In genomic region chr5:141135030-141135717, GRCh38 we compare ENCODE assay signal across 8 cellular contexts. TPM values are rescaled to one million over a fixed set of nuclear protein-coding genes. Genes with fewer than 3 reads are reported as not detected.
DNase-seq lines count a peak whose midpoint lies in the region; ATAC-seq and TF ChIP-seq lines count a peak whose summit lies in the region.

Gene PCDHB5, plus strand, starts transcription at chr5:141135206. Its CDS starts 229 bp downstream, at chr5:141135435.

- no peak within 1 kb of the TSS; the same call in 1 of the 2 replicates for H3K4ac ChIP-seq in H9 (ENCODE audit: low read depth, low read length)

- peaks cover 45 to 60% of the 10 kb centered on the region in 2 experiments for H3K9me3 Mint-ChIP-seq in H9

- H3K27me3 ChIP-seq in ACC112 (ENCODE audit: insufficient read depth, low read length): no peaks in the 10 kb centered on the region
- no peaks in the 10 kb centered on the region for H3K27me3 ChIP-seq in H9 (ENCODE audit: insufficient read depth, low read length)
- H3K27me3 ChIP-seq in skeletal muscle tissue (ENCODE audit: control insufficient read depth in 3 of 3, insufficient read depth in 3 of 3, low read length in 3 of 3): no peaks in the 10 kb centered on the region

- H4K20me1 ChIP-seq in H9 (ENCODE audit: control insufficient read depth, insufficient read depth, insufficient read length): no peaks in the 10 kb centered on the region

- no peaks in the 10 kb centered on the region for H3K79me1 ChIP-seq in H9 (ENCODE audit: insufficient read depth, low read depth, low read length, poor library complexity, severe bottlenecking)

- intact Hi-C loops in left cardiac atrium (cut with DNase I): no loop called here

- ATAC-seq in T-helper 17 cell: no peak
- peak; percentile 42 to 47 for ATAC-seq in left cardiac atrium
- no peak for ATAC-seq in HG02973 (IDR thresholded peaks at IDR 0.05; ENCODE audit: unreplicated experiment)

- H3K14ac ChIP-seq in H9 (ENCODE audit: insufficient read depth, low read length): peak within 1 kb of the TSS; percentile 93; the same call in 1 of the 2 replicates

- H3K36me3 Mint-ChIP-seq in H9 (ENCODE audit: insufficient read depth in 1 of 3, low read depth in 3 of 3): peaks cover 16 to 44% (median 20%) of the 10 kb centered on the region in 3 experiments
- H3K36me3 Mint-ChIP-seq in T-helper 17 cell (ENCODE audit: low read depth): no peaks in the 10 kb centered on the region

- no peak within 1 kb of the TSS for H2BK15ac ChIP-seq in H9 (ENCODE audit: low read depth, low read length)

- H3K18ac ChIP-seq in H9 (ENCODE audit: insufficient read length, low read depth, low read length): peak within 1 kb of the TSS; percentile 98

- H2BK120ac ChIP-seq in H9 (ENCODE audit: low read depth, low read length, poor library complexity, severe bottlenecking): peak within 1 kb of the TSS; percentile 87

- H3K27ac Mint-ChIP-seq in H9 (peak within 1 kb of the TSS in 2 of 3 experiments; percentile 41 to 46; a peak in 4 of 7 replicates), T-helper 17 cell (no peak within 1 kb of the TSS)

- H3K27me3 Mint-ChIP-seq in H9 (ENCODE audit: low read depth) (peaks cover 2% of the 10 kb centered on the region; the same call in 1 of the 2 replicates), T-helper 17 cell (no peaks in the 10 kb centered on the region)

- H4K8ac ChIP-seq in H9 (replicated peaks; ENCODE audit: insufficient read length, low read depth, low read length): no peak within 1 kb of the TSS

- peak within 1 kb of the TSS; percentile 78 for H2BK20ac ChIP-seq in H9 (ENCODE audit: low read depth, low read length, poor library complexity, severe bottlenecking)

- no peak within 1 kb of the TSS for H2AK5ac ChIP-seq in H9 (ENCODE audit: insufficient read length, low read length)

- H3K9ac ChIP-seq in H9 (ENCODE audit: extremely low read depth, insufficient read length, low read length) (no peak within 1 kb of the TSS), skeletal muscle tissue (ENCODE audit: low read depth in 1 of 3, low read length in 3 of 3) (peak within 1 kb of the TSS; percentile 58 to 69 (median 58))

- no peak within 1 kb of the TSS for H2BK5ac ChIP-seq in H9 (ENCODE audit: insufficient read length, low read length)

- no peaks in the 10 kb centered on the region for H3K9me3 ChIP-seq in H9 (ENCODE audit: control insufficient read depth, low read depth, low read length)
- peaks cover 5% of the 10 kb centered on the region for H3K9me3 ChIP-seq in T-helper 17 cell (ENCODE audit: control insufficient read depth, low read length, poor library complexity, severe bottlenecking)
- peaks cover 2 to 16% (median 6%) of the 10 kb centered on the region in 3 donors for H3K9me3 ChIP-seq in skeletal muscle tissue (ENCODE audit: control insufficient read depth in 3 of 3, low read length in 3 of 3)

- no peak within 1 kb of the TSS for H2BK12ac ChIP-seq in H9 (ENCODE audit: insufficient read length, low read depth, low read length)

- H3K79me2 ChIP-seq in ACC112 (ENCODE audit: control insufficient read depth, insufficient read depth, low read length, unreplicated experiment): no peaks in the 10 kb centered on the region
- H3K79me2 ChIP-seq in H9 (ENCODE audit: insufficient read depth, low read length): no peaks in the 10 kb centered on the region

- no peak within 1 kb of the TSS for H3K27ac ChIP-seq in ACC112 (ENCODE audit: low read depth, low read length)
- no peak within 1 kb of the TSS for H3K27ac ChIP-seq in H9 (ENCODE audit: insufficient read length, low read depth, low read length)
- H3K27ac ChIP-seq in skeletal muscle tissue (ENCODE audit: low read depth, low read length): no peak within 1 kb of the TSS

- H3K4me3 ChIP-seq in ACC112 (ENCODE audit: low read depth, low read length): peak within 1 kb of the TSS; percentile 46
- peak within 1 kb of the TSS; percentile 61 to 79 (median 69) for H3K4me3 ChIP-seq in skeletal muscle tissue (ENCODE audit: low read length in 3 of 3)

- H3K36me3 ChIP-seq in ACC112 (ENCODE audit: insufficient read depth, low read length) (no peaks in the 10 kb centered on the region), skeletal muscle tissue (ENCODE audit: control insufficient read depth in 3 of 3, insufficient read depth in 3 of 3, low read length in 3 of 3) (no peaks in the 10 kb centered on the region)

- peak; percentile 68 for DNase-seq in H9
- no peak for DNase-seq in T-helper 17 cell
- no peak for DNase-seq in left cardiac atrium
- DNase-seq in HT-29 (ENCODE audit: low spot score): no peak
- no peak for DNase-seq in effector CD8-positive, alpha-beta T cell (lab: John Stamatoyannopoulos, UW)

- peak within 1 kb of the TSS; percentile 89 for H3T11ph ChIP-seq in H9 (ENCODE audit: low read length)

- H3K56ac ChIP-seq in H9 (ENCODE audit: insufficient read length, low read depth, low read length): no peak within 1 kb of the TSS

- H4K91ac ChIP-seq in H9 (ENCODE audit: insufficient read length, low read depth, low read length): no peak within 1 kb of the TSS

- peak within 1 kb of the TSS in 1 of 2 experiments; percentile 63; a peak in 2 of 5 replicates for H3K4me3 Mint-ChIP-seq in H9
- peak within 1 kb of the TSS; percentile 15 for H3K4me3 Mint-ChIP-seq in T-helper 17 cell

- H3K4me1 ChIP-seq in ACC112 (ENCODE audit: control insufficient read depth, insufficient read depth, low read length, unreplicated experiment) (no peaks in the 10 kb centered on the region), H9 (ENCODE audit: insufficient read depth, low read length) (no peaks in the 10 kb centered on the region), skeletal muscle tissue (ENCODE audit: control insufficient read depth in 3 of 3, insufficient read depth in 3 of 3, low read length in 3 of 3) (no peaks in the 10 kb centered on the region)

- H3K4me2 ChIP-seq in H9 (ENCODE audit: insufficient read depth, insufficient read length, low read length): no peak within 1 kb of the TSS

- H3K23me2 ChIP-seq in H9 (ENCODE audit: insufficient read length, low read depth, low read length, poor library complexity, severe bottlenecking): peaks cover 6% of the 10 kb centered on the region

- no CpG with 5 or more reads among the region's 22 CpGs for WGBS in H9 (ENCODE audit: extremely low coverage, insufficient read length, low lambda C conversion rate)

- H2AFZ ChIP-seq in ACC112 (ENCODE audit: low read length, unreplicated experiment) (no peak within 1 kb of the TSS), H9 (ENCODE audit: low read length) (peak within 1 kb of the TSS; percentile 90)

- H3K4me1 Mint-ChIP-seq in H9 (peaks cover 4 to 7% of the 10 kb centered on the region in 2 experiments; a peak in 2 of 4 replicates), T-helper 17 cell (no peaks in the 10 kb centered on the region)

- TF ChIP-seq CTCF in H9 (conservative IDR thresholded peaks at IDR 0.05): peak; percentile 81

- no peak within 1 kb of the TSS for H3K23ac ChIP-seq in H9 (ENCODE audit: insufficient read length, low read depth, low read length)

- H4K5ac ChIP-seq in H9 (ENCODE audit: insufficient read length, low read depth, low read length): no peak within 1 kb of the TSS

RNA-seq across cellular contexts. Expression of gene PCDHB5, which starts in this region (rescaled TPM):
- total RNA-seq in H9 (2021) (2.8 and 2.9 TPM in 2 replicates), T-helper 17 cell (under 1 TPM; 0.12 to 0.34 TPM), left cardiac atrium (1 to 10 TPM; 2.7 to 3.1 TPM), skeletal muscle tissue (3.1 TPM)
- total RNA-seq in HT-29 (2014; rRNA removed; shearing (Covaris generic)): not detected in 2 replicates

Comparison
In these comparisons a context has a peak if more than half of its experiments do, and no peak if none do; other contexts are left out.
1. ATAC-seq: peak in left cardiac atrium (2 of 2); none in T-helper 17 cell (single experiment) and HG02973 (single experiment).